Comparison of ENCODE assay signal across 15 cellular contexts in the genomic region with DNA sequence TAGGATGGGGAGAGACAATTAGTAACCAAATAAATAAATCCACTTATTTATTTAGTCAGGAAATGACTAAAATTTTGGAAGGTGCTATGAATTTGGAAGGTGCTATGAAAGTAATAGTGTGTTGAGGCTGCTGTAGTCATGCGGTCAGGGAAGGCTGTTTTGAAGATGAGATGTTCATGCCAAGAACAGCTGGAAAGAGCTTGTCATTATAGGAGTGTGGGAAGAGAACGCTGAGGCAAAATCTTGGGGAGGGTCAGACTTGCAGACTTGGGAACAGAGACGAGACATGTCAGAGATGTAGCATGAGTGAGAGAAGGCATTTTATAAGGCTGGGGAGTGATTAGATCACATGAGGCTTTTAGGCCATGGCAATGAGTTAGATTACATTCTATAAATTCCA.
DNase-seq lines count a peak whose midpoint lies in the region; ATAC-seq and TF ChIP-seq lines count a peak whose summit lies in the region.
"Had no signal": no experiment of that assay in that cellular context is flagged by ENCODE, and none has a peak within 500 bp of the region (broad histone marks: within the 10 kb centered on the region; RNA-seq: fewer than 3 reads in every experiment).

No MANE protein-coding gene starts in this region.

- no peak overlapping the region for H3K23ac ChIP-seq in neuronal stem cell (ENCODE audit: low read depth, low read length, poor library complexity)

- no peak overlapping the region for H3K4me3 ChIP-seq in AG10803 (ENCODE audit: low read length)
- H3K4me3 ChIP-seq in MG63, result no peak overlapping the region
- H3K4me3 ChIP-seq in fibroblast of mammary gland (ENCODE audit: control insufficient read depth, low read depth, low read length), result no peak overlapping the region
- H3K4me3 ChIP-seq in neuronal stem cell (ENCODE audit: low read length in 2 of 2), result no peak overlapping the region
- H3K4me3 ChIP-seq: cardiac muscle cell, vagina had no signal

- no peak overlapping the region for H2BK120ac ChIP-seq in neuronal stem cell (ENCODE audit: low read depth, low read length)

- no peak overlapping the region for H2BK12ac ChIP-seq in neuronal stem cell (ENCODE audit: low read length)

- H3K4ac ChIP-seq in neuronal stem cell (ENCODE audit: low read length), result no peak overlapping the region

- no peak overlapping the region for H3K27ac ChIP-seq in neuronal stem cell (replicated peaks; ENCODE audit: low read length)
- H3K27ac ChIP-seq: cardiac muscle cell, vagina had no signal

- H2BK15ac ChIP-seq in neuronal stem cell (ENCODE audit: low read length), result no peak overlapping the region

- H4K91ac ChIP-seq in neuronal stem cell (ENCODE audit: low read depth, low read length, poor library complexity), result no peak overlapping the region

- no peak overlapping the region for H3K18ac ChIP-seq in neuronal stem cell (ENCODE audit: low read length)

- no peak overlapping the region for H3K14ac ChIP-seq in neuronal stem cell (ENCODE audit: low read length)

- H4K8ac ChIP-seq in neuronal stem cell (ENCODE audit: low read depth, low read length), result no peak overlapping the region

- H3K27me3 ChIP-seq in MG63 (no peaks in the 10 kb centered on the region), neuronal stem cell (ENCODE audit: control insufficient read depth in 3 of 3, insufficient read depth in 3 of 3, low read depth in 1 of 3, low read length in 3 of 3) (no peaks in the 10 kb centered on the region)
- H3K27me3 ChIP-seq: BE2C, cardiac muscle cell, vagina had no signal

- DNase-seq in AG10803 (ENCODE audit: low read depth) (peak; percentile 49), MG63 (peak; percentile 44), fibroblast of mammary gland (ENCODE audit: low read depth) (peak; percentile 90), myocyte (ENCODE audit: low read depth) (peak; percentile 83), GM20000 (ENCODE audit: low spot score) (no peak), NCI-H2171 treated with DMSO at 0.1 percent for 48 hours (lab: John Stamatoyannopoulos, UW) (no peak), neuronal stem cell (ENCODE audit: low spot score) (no peak)
- DNase-seq: BE2C; foreskin melanocyte; mesendoderm; MV-4-11; stimulated activated CD4-positive, alpha-beta T cell treated with anti-CD3 and anti-CD28 coated beads, Interleukin-2, amount 100 ng/mL, for 24 hours had no signal

- no CpG with 5 or more reads among the region's 3 CpGs for WGBS in neuronal stem cell (ENCODE audit: extremely low coverage in 2 of 2, insufficient read length in 2 of 2, insufficient replicate concordance in 1 of 2), 2 donors

- H3K4me2 ChIP-seq in neuronal stem cell (ENCODE audit: insufficient read depth, low read length, poor library complexity, severe bottlenecking), result no peak overlapping the region

- no peaks in the 10 kb centered on the region for H3K4me1 ChIP-seq in neuronal stem cell (ENCODE audit: control insufficient read depth in 2 of 2, insufficient read depth in 1 of 2, low read depth in 1 of 2, low read length in 2 of 2)
- H3K4me1 ChIP-seq: BE2C had no signal

- H3K36me3 ChIP-seq in MG63 (no peaks in the 10 kb centered on the region), neuronal stem cell (replicated peaks in 1 of 2; ENCODE audit: control insufficient read depth in 2 of 2, insufficient read depth in 2 of 2, low read length in 2 of 2) (no peaks in the 10 kb centered on the region)
- H3K36me3 ChIP-seq: BE2C, cardiac muscle cell, vagina had no signal

- ATAC-seq in GM18861 (IDR thresholded peaks at IDR 0.05; ENCODE audit: unreplicated experiment), result no peak

- no peak overlapping the region for H3K9ac ChIP-seq in neuronal stem cell (ENCODE audit: low read depth, low read length, poor library complexity)

- H3K9me3 ChIP-seq in MG63 (no peaks in the 10 kb centered on the region), neuronal stem cell (replicated peaks in 1 of 2; ENCODE audit: control insufficient read depth in 2 of 2, insufficient read depth in 1 of 2, low read depth in 1 of 2, low read length in 2 of 2) (no peaks in the 10 kb centered on the region)
- H3K9me3 ChIP-seq: BE2C had no signal

- H2BK5ac ChIP-seq in neuronal stem cell (ENCODE audit: low read length), result no peak overlapping the region

- H2AFZ ChIP-seq in neuronal stem cell (ENCODE audit: low read length), result no peak overlapping the region

- H3K79me1 ChIP-seq in neuronal stem cell (ENCODE audit: low read depth, low read length), result no peaks in the 10 kb centered on the region

- no peak for TF ChIP-seq CTCF in AG10803 (conservative IDR thresholded peaks at IDR 0.05; ENCODE audit: low read length)
- TF ChIP-seq CTCF in fibroblast of mammary gland (conservative IDR thresholded peaks at IDR 0.05; ENCODE audit: control insufficient read depth, insufficient read depth, low read depth, low read length), result no peak
- TF ChIP-seq CTCF in GM20000 (IDR thresholded peaks at IDR 0.05; ENCODE audit: extremely low read depth, missing control alignments), result no peak

- H2AK5ac ChIP-seq in neuronal stem cell (ENCODE audit: low read depth, low read length), result no peak overlapping the region

Comparison
In these comparisons a context has a peak if more than half of its experiments do, and no peak if none do; other contexts are left out.
1. DNase-seq: peak in AG10803 (single experiment), MG63 (single experiment), fibroblast of mammary gland (single experiment) and myocyte (single experiment); none in GM20000 (single experiment), NCI-H2171 treated with DMSO at 0.1 percent for 48 hours (single experiment) and neuronal stem cell (single experiment).